Comparison of ENCODE assay signal across 11 cellular contexts in the genomic region with DNA sequence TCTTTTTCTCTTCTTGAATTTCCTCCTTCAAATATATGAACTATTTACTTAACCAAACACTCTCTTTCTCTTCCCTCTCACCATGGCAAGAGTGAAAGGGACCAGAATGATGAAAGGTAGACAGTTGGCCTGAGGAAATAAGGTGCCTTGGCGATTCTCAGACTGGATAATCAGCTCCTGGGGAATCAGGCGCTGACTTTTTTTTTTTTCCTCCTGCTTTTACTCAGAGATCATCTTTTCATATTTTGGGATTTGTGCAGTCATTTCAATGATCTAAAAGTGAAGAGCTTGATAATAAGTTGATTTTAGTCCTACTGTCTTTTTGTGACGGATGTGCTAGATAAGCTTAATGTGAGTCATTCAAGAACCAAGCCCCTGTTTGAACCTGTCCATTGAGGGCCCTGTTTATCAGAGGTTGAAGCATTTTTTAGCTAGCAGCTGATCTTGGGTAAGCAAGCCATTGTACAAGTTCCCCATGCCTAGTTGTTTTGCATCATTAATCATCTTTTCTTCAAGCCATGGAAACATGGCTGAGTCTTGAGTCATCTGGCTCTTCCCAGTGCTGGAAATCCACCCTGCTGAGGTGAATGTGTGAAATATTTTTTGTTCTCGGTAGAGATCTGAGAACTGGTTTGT. TPM values are rescaled to one million over a fixed set of nuclear protein-coding genes. Genes with fewer than 3 reads are reported as not detected.
A peak's percentile ranks its signal among the peaks of the same experiment; 100 is the strongest.
DNase-seq lines count a peak whose midpoint lies in the region; ATAC-seq and TF ChIP-seq lines count a peak whose summit lies in the region.
"Had no signal": no experiment of that assay in that cellular context is flagged by ENCODE, and none has a peak within 500 bp of the region (broad histone marks: within the 10 kb centered on the region; RNA-seq: fewer than 3 reads in every experiment).

No MANE protein-coding gene starts in this region.

- H3K36me3 ChIP-seq in MG63 = no peaks in the 10 kb centered on the region
- H3K36me3 ChIP-seq in naive thymus-derived CD4-positive, alpha-beta T cell (ENCODE audit: control insufficient read depth in 2 of 3, insufficient read depth in 3 of 3, low read length in 3 of 3) = no peaks in the 10 kb centered on the region

- no peak overlapping the region for H3K27ac ChIP-seq in naive thymus-derived CD4-positive, alpha-beta T cell (ENCODE audit: low read depth, low read length)
- H3K27ac ChIP-seq: KMS-11 had no signal

- no peak overlapping the region for H3K4me3 ChIP-seq in MG63
- no peak overlapping the region for H3K4me3 ChIP-seq in naive thymus-derived CD4-positive, alpha-beta T cell (ENCODE audit: low read length)

- H3K4me1 Mint-ChIP-seq in Calu3 (ENCODE audit: low read depth, unreplicated experiment) = peaks cover 37% of the 10 kb centered on the region
- H3K4me1 Mint-ChIP-seq in nephron progenitor cell = peaks cover 51% of the 10 kb centered on the region
- H3K4me1 Mint-ChIP-seq in naive thymus-derived CD4-positive, alpha-beta T cell = no peaks in the 10 kb centered on the region
- H3K4me1 Mint-ChIP-seq in activated CD8-positive, alpha-beta memory T cell treated with anti-CD3 and anti-CD28 coated beads, Interleukin-2, amount 10 ng/mL, durations not matched to agents 7 days and 5 days = no peaks in the 10 kb centered on the region

- TF ChIP-seq CTCF in Calu3 (IDR thresholded peaks at IDR 0.05; ENCODE audit: unreplicated experiment) = no peak
- no peak for TF ChIP-seq CTCF in nephron progenitor cell (IDR thresholded peaks at IDR 0.05)

- H3K9me3 Mint-ChIP-seq in Calu3 (ENCODE audit: low read depth, unreplicated experiment) = no peaks in the 10 kb centered on the region
- H3K9me3 Mint-ChIP-seq in nephron progenitor cell = peaks cover 23% of the 10 kb centered on the region
- H3K9me3 Mint-ChIP-seq in naive thymus-derived CD4-positive, alpha-beta T cell = no peaks in the 10 kb centered on the region
- no peaks in the 10 kb centered on the region for H3K9me3 Mint-ChIP-seq in activated CD8-positive, alpha-beta memory T cell treated with anti-CD3 and anti-CD28 coated beads, Interleukin-2, amount 10 ng/mL, durations not matched to agents 7 days and 5 days (ENCODE audit: low read depth)

- intact Hi-C loops in Calu3 (cut with micrococcal nuclease; ENCODE audit: unreplicated experiment) = no loop called here
- intact Hi-C loops in naive thymus-derived CD4-positive, alpha-beta T cell (cut with micrococcal nuclease) = no loop called here

- H3K9me3 ChIP-seq in MG63 = no peaks in the 10 kb centered on the region
- no peaks in the 10 kb centered on the region for H3K9me3 ChIP-seq in naive thymus-derived CD4-positive, alpha-beta T cell (ENCODE audit: control insufficient read depth in 2 of 3, low read length in 3 of 3)

- H3K4me1 ChIP-seq in naive thymus-derived CD4-positive, alpha-beta T cell (ENCODE audit: control insufficient read depth in 2 of 2, insufficient read depth in 2 of 2, low read length in 2 of 2) = no peaks in the 10 kb centered on the region

- DNase-seq in Calu3 (peak; percentile 38), MG63 (peak; percentile 51), dedifferentiated amniotic fluid mesenchymal stem cell (ENCODE audit: extremely low spot score) (peak; percentile 40), nephron progenitor cell (no peak)
- DNase-seq in naive thymus-derived CD4-positive, alpha-beta T cell = no peak
- DNase-seq in activated CD8-positive, alpha-beta memory T cell treated with anti-CD3 and anti-CD28 coated beads, Interleukin-2, amount 10 ng/mL, durations not matched to agents 7 days and 5 days = no peak
- DNase-seq: GDM1, SIG-M5 had no signal

- H3K4me3 Mint-ChIP-seq in Calu3 (ENCODE audit: low read depth, unreplicated experiment) (peak overlapping the region; percentile 34), nephron progenitor cell (no peak overlapping the region)
- H3K4me3 Mint-ChIP-seq in naive thymus-derived CD4-positive, alpha-beta T cell = no peak overlapping the region
- H3K4me3 Mint-ChIP-seq in activated CD8-positive, alpha-beta memory T cell treated with anti-CD3 and anti-CD28 coated beads, Interleukin-2, amount 10 ng/mL, durations not matched to agents 7 days and 5 days = no peak overlapping the region

- H3K27me3 Mint-ChIP-seq in Calu3 (ENCODE audit: unreplicated experiment) = no peaks in the 10 kb centered on the region
- no peaks in the 10 kb centered on the region for H3K27me3 Mint-ChIP-seq in nephron progenitor cell (ENCODE audit: low read depth, poor library complexity)
- peaks cover 0 to 23% (median 2%) of the 10 kb centered on the region in 5 donors for H3K27me3 Mint-ChIP-seq in naive thymus-derived CD4-positive, alpha-beta T cell
- H3K27me3 Mint-ChIP-seq in activated CD8-positive, alpha-beta memory T cell treated with anti-CD3 and anti-CD28 coated beads, Interleukin-2, amount 10 ng/mL, durations not matched to agents 7 days and 5 days = peaks cover 12% of the 10 kb centered on the region

- ATAC-seq in naive thymus-derived CD4-positive, alpha-beta T cell = no peak
- no peak for ATAC-seq in activated CD8-positive, alpha-beta memory T cell treated with anti-CD3 and anti-CD28 coated beads, Interleukin-2, amount 10 ng/mL, durations not matched to agents 7 days and 5 days
- ATAC-seq in GM18868 (IDR thresholded peaks at IDR 0.05; ENCODE audit: unreplicated experiment) (no peak), GM21619 (IDR thresholded peaks at IDR 0.05; ENCODE audit: unreplicated experiment) (no peak)

- H3K27me3 ChIP-seq in MG63 = no peaks in the 10 kb centered on the region
- no peaks in the 10 kb centered on the region for H3K27me3 ChIP-seq in naive thymus-derived CD4-positive, alpha-beta T cell (ENCODE audit: control insufficient read depth in 2 of 2, insufficient read depth in 2 of 2, low read length in 2 of 2)

- POLR2A ChIA-PET in naive thymus-derived CD4-positive, alpha-beta T cell (lab: Charles Lee) = no interaction called here

- peak overlapping the region; percentile 84 for H3K27ac Mint-ChIP-seq in Calu3 (ENCODE audit: unreplicated experiment)
- peak overlapping the region; percentile 19 for H3K27ac Mint-ChIP-seq in nephron progenitor cell
- H3K27ac Mint-ChIP-seq in naive thymus-derived CD4-positive, alpha-beta T cell = no peak overlapping the region
- no peak overlapping the region for H3K27ac Mint-ChIP-seq in activated CD8-positive, alpha-beta memory T cell treated with anti-CD3 and anti-CD28 coated beads, Interleukin-2, amount 10 ng/mL, durations not matched to agents 7 days and 5 days

- CTCF ChIA-PET in Calu3 (lab: Charles Lee) = interaction anchor here (0.5 kb wide), 1 partner anchor 14 kb away, joined by 3 read pairs; no protein-coding TSS in a partner anchor
- CTCF ChIA-PET in naive thymus-derived CD4-positive, alpha-beta T cell (lab: Charles Lee) = no interaction called here
- CTCF ChIA-PET in activated CD8-positive, alpha-beta memory T cell treated with anti-CD3 and anti-CD28 coated beads, Interleukin-2, amount 10 ng/mL, durations not matched to agents 7 days and 5 days (lab: Charles Lee) = interaction anchor here (1.6 kb wide), 1 partner anchor 21 kb away, joined by 3 read pairs; no protein-coding TSS in a partner anchor

- H3K36me3 Mint-ChIP-seq in Calu3 (ENCODE audit: insufficient read depth, unreplicated experiment) (peaks cover 7% of the 10 kb centered on the region), nephron progenitor cell (ENCODE audit: low read depth) (peaks cover 38% of the 10 kb centered on the region)
- H3K36me3 Mint-ChIP-seq in naive thymus-derived CD4-positive, alpha-beta T cell = peaks cover 0 to 2% (median 0%) of the 10 kb centered on the region in 5 donors
- no peaks in the 10 kb centered on the region for H3K36me3 Mint-ChIP-seq in activated CD8-positive, alpha-beta memory T cell treated with anti-CD3 and anti-CD28 coated beads, Interleukin-2, amount 10 ng/mL, durations not matched to agents 7 days and 5 days

- no TSS peak for BruUV-seq in Calu3 (replicated peaks; lab: Mats Ljungman, UMichigan)

RNA-seq across cellular contexts. Expression of gene ITSN1, which starts 40.8 kb away (rescaled TPM):
- total RNA-seq in Calu3 (2022) = 27.8 and 30.6 TPM in 2 replicates
- total RNA-seq in MG63 (2014; rRNA removed; shearing (Covaris generic); ENCODE audit: low replicate concordance) = 7.7 and 10.5 TPM in 2 replicates
- total RNA-seq in naive thymus-derived CD4-positive, alpha-beta T cell = 1 to 10 TPM; 1.8 to 8.6 (median 3.5) TPM
- 1 to 10 TPM; 1.2 to 1.8 TPM for polyA plus RNA-seq in naive thymus-derived CD4-positive, alpha-beta T cell
- 1 to 10 TPM; 2.0 to 3.9 TPM for total RNA-seq in activated CD8-positive, alpha-beta memory T cell treated with anti-CD3 and anti-CD28 coated beads, Interleukin-2, amount 10 ng/mL, durations not matched to agents 7 days and 5 days

RNA-seq across cellular contexts. Expression of gene CRYZL1, which starts 41.6 kb away (rescaled TPM):
- total RNA-seq in Calu3 (2022) = 16.2 and 22.1 TPM in 2 replicates
- 7.8 and 126 TPM in 2 replicates for total RNA-seq in MG63 (2014; rRNA removed; shearing (Covaris generic); ENCODE audit: low replicate concordance)
- 10 to 100 TPM; 34.6 to 75.5 (median 40.4) TPM for total RNA-seq in naive thymus-derived CD4-positive, alpha-beta T cell
- polyA plus RNA-seq in naive thymus-derived CD4-positive, alpha-beta T cell = 10 to 100 TPM; 33.0 to 43.0 TPM
- total RNA-seq in activated CD8-positive, alpha-beta memory T cell treated with anti-CD3 and anti-CD28 coated beads, Interleukin-2, amount 10 ng/mL, durations not matched to agents 7 days and 5 days = 10 to 100 TPM; 28.2 to 36.8 TPM

Comparison
In these comparisons a context has a peak if more than half of its experiments do, and no peak if none do; other contexts are left out.
1. DNase-seq: peak in Calu3 (single experiment), MG63 (single experiment) and dedifferentiated amniotic fluid mesenchymal stem cell (single experiment); none in nephron progenitor cell (single experiment), naive thymus-derived CD4-positive, alpha-beta T cell (0 of 9) and activated CD8-positive, alpha-beta memory T cell treated with anti-CD3 and anti-CD28 coated beads, Interleukin-2, amount 10 ng/mL, durations not matched to agents 7 days and 5 days (single experiment).
2. H3K27ac Mint-ChIP-seq: peak in Calu3 (single experiment) and nephron progenitor cell (single experiment); none in naive thymus-derived CD4-positive, alpha-beta T cell (0 of 9) and activated CD8-positive, alpha-beta memory T cell treated with anti-CD3 and anti-CD28 coated beads, Interleukin-2, amount 10 ng/mL, durations not matched to agents 7 days and 5 days (single experiment).